Comparison of ENCODE assay signal across 28 cellular contexts in the genomic region with DNA sequence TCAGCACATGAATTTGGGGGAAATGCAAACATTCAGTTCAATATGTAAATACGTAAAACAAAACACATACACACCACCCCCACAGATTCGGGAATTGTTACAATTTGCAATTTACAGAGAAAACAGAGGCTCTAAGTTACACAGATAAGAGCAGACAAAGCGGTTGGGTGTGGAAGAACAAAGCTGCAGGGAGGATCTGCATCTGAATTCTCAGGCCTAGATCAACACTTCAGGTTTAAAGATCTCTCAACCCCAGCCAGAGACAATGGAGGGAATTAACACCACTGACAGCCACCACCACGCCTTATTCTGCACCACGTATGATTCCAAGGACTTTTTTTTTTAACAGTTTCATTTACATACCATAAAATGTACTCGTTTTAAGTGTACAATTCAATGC.
DNase-seq lines count a peak whose midpoint lies in the region; ATAC-seq, FAIRE-seq and TF ChIP-seq lines count a peak whose summit lies in the region.
"Had no signal": no experiment of that assay in that cellular context is flagged by ENCODE, and none has a peak within 500 bp of the region (broad histone marks: within the 10 kb centered on the region; RNA-seq: fewer than 3 reads in every experiment).

No MANE protein-coding gene starts in this region.

- H3K27ac ChIP-seq in H1 (ENCODE audit: low read depth, low read length) (no peak overlapping the region), mesendoderm (ENCODE audit: low read depth, low read length) (no peak overlapping the region)
- H3K27ac ChIP-seq: BLaER1 had no signal

- 84% methylated on average over 6 of the region's 6 CpGs; no CpG with 5 or more reads in 1 of the 2 experiments for WGBS in H1 (ENCODE audit: extremely low coverage in 1 of 2, insufficient coverage in 1 of 2, insufficient read length in 1 of 2, insufficient replicate concordance in 2 of 2, low coverage in 1 of 2, low lambda C conversion rate in 2 of 2, missing lambda C conversion rate in 1 of 2), 2 experiments
- no CpG with 5 or more reads among the region's 6 CpGs for WGBS in mesendoderm (ENCODE audit: extremely low coverage, insufficient coverage, low lambda C conversion rate)

- H2AK5ac ChIP-seq in H1 (ENCODE audit: low read depth, low read length) (no peak overlapping the region), mesendoderm (ENCODE audit: low read length) (no peak overlapping the region)

- H2BK5ac ChIP-seq in H1 (ENCODE audit: low read depth, low read length) = no peak overlapping the region
- H2BK5ac ChIP-seq in mesendoderm (ENCODE audit: low read length) = no peak overlapping the region

- H3K14ac ChIP-seq in H1 (ENCODE audit: insufficient read length) = no peak overlapping the region

- H3K79me2 ChIP-seq in H1 (ENCODE audit: control insufficient read depth in 1 of 2, insufficient read depth in 2 of 2, low read length in 2 of 2) = no peaks in the 10 kb centered on the region
- H3K79me2 ChIP-seq in mesendoderm (ENCODE audit: control insufficient read depth, insufficient read depth, low read length) = no peaks in the 10 kb centered on the region

- no peak for TF ChIP-seq EP300 in H1 (IDR thresholded peaks at IDR 0.05; ENCODE audit: borderline replicate concordance in 1 of 2, low read depth in 2 of 2, low read length in 2 of 2)

- no peak for ATAC-seq in GM18868 (IDR thresholded peaks at IDR 0.05; ENCODE audit: unreplicated experiment)
- ATAC-seq: GM12878 had no signal

- peak; percentile 48 for FAIRE-seq in H1 (lab: Jason Lieb, UNC)
- FAIRE-seq: A204.1, GM12878, GM12892, GM18507, GM19239 had no signal

- H3K23me2 ChIP-seq in H1 (ENCODE audit: low read depth, low read length) = no peaks in the 10 kb centered on the region

- H2BK120ac ChIP-seq in H1 (replicated peaks; ENCODE audit: low read depth, low read length) (no peak overlapping the region), mesendoderm (ENCODE audit: low read depth, low read length) (no peak overlapping the region)

- no peaks in the 10 kb centered on the region for H4K20me1 ChIP-seq in H1 (replicated peaks in 1 of 2; ENCODE audit: control insufficient read depth in 1 of 2, insufficient read depth in 2 of 2, low read length in 2 of 2)
- H4K20me1 ChIP-seq: BLaER1 had no signal

- H3K4me2 ChIP-seq in H1 (ENCODE audit: insufficient read depth in 1 of 2, low read depth in 2 of 2, low read length in 2 of 2) (no peak overlapping the region), mesendoderm (ENCODE audit: low read length) (no peak overlapping the region)
- H3K4me2 ChIP-seq: BLaER1 had no signal

- TF ChIP-seq POLR2A in H1 (IDR thresholded peaks at IDR 0.05; ENCODE audit: control extremely low read depth in 1 of 2, low read depth in 2 of 2, low read length in 2 of 2) = no peak

- H2BK12ac ChIP-seq in H1 (ENCODE audit: low read depth, low read length) = no peak overlapping the region

- H4K8ac ChIP-seq in H1 (ENCODE audit: extremely low read depth, insufficient read depth, low read length) (no peak overlapping the region), mesendoderm (ENCODE audit: low read depth, low read length) (no peak overlapping the region)

- H3K4me3 ChIP-seq in HAP-1 = no peak overlapping the region
- no peak overlapping the region for H3K4me3 ChIP-seq in H1 (ENCODE audit: extremely low read depth in 1 of 4, insufficient read depth in 2 of 4, low read depth in 3 of 4, low read length in 4 of 4)
- H3K4me3 ChIP-seq in mesendoderm (ENCODE audit: low read length) = no peak overlapping the region
- H3K4me3 ChIP-seq: BLaER1, GM12878 had no signal

- POLR2A ChIA-PET in H1 (lab: Charles Lee; ENCODE audit: partially characterized antibody) = no interaction called here
- POLR2A ChIA-PET in HEK293T (lab: Yijun Ruan, JAX) = no interaction called here

- no peak overlapping the region for H4K91ac ChIP-seq in H1 (replicated peaks; ENCODE audit: insufficient read length, low read length)

- H3K9me3 ChIP-seq in HAP-1 (no peaks in the 10 kb centered on the region), H1 (ENCODE audit: insufficient read depth in 2 of 2, low read depth in 1 of 2, low read length in 1 of 2) (no peaks in the 10 kb centered on the region)
- H3K9me3 ChIP-seq: BE2C had no signal

- in situ Hi-C loops in HAP-1 (cut with MboI; ENCODE audit: low sequenced_read_pairs) = loop anchor here (10.0 kb wide), 1 partner anchor 348 kb away; no protein-coding TSS in a partner anchor

- H4K5ac ChIP-seq in H1 (ENCODE audit: insufficient read length, low read depth, low read length) (no peak overlapping the region), mesendoderm (ENCODE audit: low read length) (no peak overlapping the region)

- H2BK15ac ChIP-seq in H1 (ENCODE audit: low read length) (no peak overlapping the region), mesendoderm (replicated peaks; ENCODE audit: low read depth) (no peak overlapping the region)

- H3K56ac ChIP-seq in H1 (replicated peaks; ENCODE audit: insufficient read length, low read depth, low read length) (no peak overlapping the region), mesendoderm (ENCODE audit: low read length) (no peak overlapping the region)

- no peak for TF ChIP-seq CTCF in H1 (IDR thresholded peaks at IDR 0.05; ENCODE audit: control extremely low read depth in 1 of 3, insufficient read depth in 1 of 3, low read depth in 1 of 3, low read length in 3 of 3)

- CTCF ChIA-PET in H1 (lab: Charles Lee; ENCODE audit: partially characterized antibody) = no interaction called here
- CTCF ChIA-PET in HEK293T (lab: Yijun Ruan, JAX) = no interaction called here

- DNase-seq in HAP-1 (ENCODE audit: low spot score in 2 of 2) (peak; percentile 26 to 45), H1 (ENCODE audit: low read depth in 1 of 2, low spot score in 2 of 2) (no peak), mesendoderm (peak; percentile 43), NCI-H2029 treated with DMSO at 0.1 percent for 48 hours (lab: John Stamatoyannopoulos, UW) (no peak), HEK293T (ENCODE audit: extremely low spot score) (no peak), NK-92 (lab: John Stamatoyannopoulos, UW; ENCODE audit: unreplicated experiment) (no peak)
- DNase-seq: 8988T; ACHN; BE2C; C1 segment of cervical spinal cord; CD4-positive, alpha-beta memory T cell; CD4-positive, CD25-positive, alpha-beta regulatory T cell; CD8-positive, alpha-beta memory T cell; COR-L47; DMS 273 treated with DMSO at 0.1 percent for 48 hours; DMS153; DMS53; DMS79; DND-41; EL; GDM1 had no signal

- no peak for TF ChIP-seq RAD21 in H1 (IDR thresholded peaks at IDR 0.05 in 1 of 2, conservative IDR thresholded peaks at IDR 0.05 in 1 of 2; ENCODE audit: low read depth in 2 of 2, low read length in 2 of 2)

- no peak overlapping the region for H2AFZ ChIP-seq in H1 (ENCODE audit: low read length)

- H3K18ac ChIP-seq in H1 (ENCODE audit: extremely low read depth, low read length) = no peak overlapping the region
- no peak overlapping the region for H3K18ac ChIP-seq in mesendoderm (ENCODE audit: low read length)

- H2BK20ac ChIP-seq in H1 (ENCODE audit: low read length) = no peak overlapping the region

- H3K4me1 ChIP-seq in HAP-1 (peaks cover 16% of the 10 kb centered on the region), H1 (replicated peaks in 1 of 4; ENCODE audit: control insufficient read depth in 3 of 4, insufficient read depth in 4 of 4, low read length in 3 of 4) (0 out of 7 replicates have a peak, but pooled peaks cover 0 to 2% (median 0%) of the 10 kb centered on the region in 4 experiments), mesendoderm (ENCODE audit: control insufficient read depth, low read depth, low read length) (peaks cover 2% of the 10 kb centered on the region)
- H3K4me1 ChIP-seq: BE2C had no signal

- H3K36me3 ChIP-seq in HAP-1 (replicated peaks) (no peaks in the 10 kb centered on the region), H1 (ENCODE audit: control insufficient read depth in 2 of 4, insufficient read depth in 4 of 4, low read length in 3 of 4) (no peaks in the 10 kb centered on the region), mesendoderm (ENCODE audit: control insufficient read depth, insufficient read depth, low read length) (no peaks in the 10 kb centered on the region)
- H3K36me3 ChIP-seq: BE2C, BLaER1 had no signal

- no peak overlapping the region for H3K23ac ChIP-seq in H1 (ENCODE audit: insufficient read length)
- H3K23ac ChIP-seq in mesendoderm (ENCODE audit: low read length) = no peak overlapping the region

- H3K79me1 ChIP-seq in H1 (ENCODE audit: low read depth, low read length) = no peaks in the 10 kb centered on the region
- no peaks in the 10 kb centered on the region for H3K79me1 ChIP-seq in mesendoderm (ENCODE audit: low read length)

- H3K4ac ChIP-seq in H1 (replicated peaks; ENCODE audit: insufficient read length, low read depth, low read length) = no peak overlapping the region
- no peak overlapping the region for H3K4ac ChIP-seq in mesendoderm (ENCODE audit: low read depth, low read length)

- H3K27me3 ChIP-seq in HAP-1 (ENCODE audit: low read depth) (no peaks in the 10 kb centered on the region), H1 (replicated peaks in 1 of 4; ENCODE audit: control insufficient read depth in 3 of 4, extremely low read depth in 1 of 4, insufficient read depth in 3 of 4, low read length in 3 of 4) (no peaks in the 10 kb centered on the region), mesendoderm (ENCODE audit: insufficient read depth, low read length, poor library complexity) (no peaks in the 10 kb centered on the region)
- H3K27me3 ChIP-seq: BE2C, BLaER1 had no signal

- no peak overlapping the region for H3K9ac ChIP-seq in H1 (replicated peaks in 1 of 4; ENCODE audit: extremely low read depth in 1 of 4, low read depth in 3 of 4, low read length in 3 of 4)
- no peak overlapping the region for H3K9ac ChIP-seq in mesendoderm (ENCODE audit: low read length)
- H3K9ac ChIP-seq: BLaER1 had no signal

TF ChIP-seq in H1, 55 proteins besides CTCF, POLR2A, EP300 and RAD21:
- no peak for TF ChIP-seq SUZ12 (IDR thresholded peaks at IDR 0.05; ENCODE audit: low read length)

TF ChIP-seq in HEK293T, 16 proteins besides CTCF, POLR2A, EP300 and RAD21:
- TF ChIP-seq FOXM1 (IDR thresholded peaks at IDR 0.05; ENCODE audit: borderline replicate concordance) (no peak), FOXA1 (IDR thresholded peaks at IDR 0.05) (no peak)

Comparison
In these comparisons a context has a peak if more than half of its experiments do, and no peak if none do; other contexts are left out.
1. DNase-seq: peak in HAP-1 (2 of 2) and mesendoderm (single experiment); none in H1 (0 of 2), NCI-H2029 treated with DMSO at 0.1 percent for 48 hours (single experiment), HEK293T (single experiment) and NK-92 (single experiment).